ENCODE assay signal across 21 cellular contexts in genomic region chr1:70008658-70009057, GRCh38.
DNase-seq lines count a peak whose midpoint lies in the region; FAIRE-seq and TF ChIP-seq lines count a peak whose summit lies in the region.
"Had no signal": no experiment of that assay in that cellular context is flagged by ENCODE, and none has a peak within 500 bp of the region (broad histone marks: within the 10 kb centered on the region; RNA-seq: fewer than 3 reads in every experiment).

No MANE protein-coding gene starts in this region.

- H3K27ac ChIP-seq in H1 (ENCODE audit: low read depth, low read length): no peak overlapping the region
- H3K27ac ChIP-seq in neuronal stem cell (replicated peaks; ENCODE audit: low read length): no peak overlapping the region
- H3K27ac ChIP-seq: SK-N-MC had no signal

- H2AK5ac ChIP-seq in H1 (ENCODE audit: low read depth, low read length) (no peak overlapping the region), neuronal stem cell (ENCODE audit: low read depth, low read length) (no peak overlapping the region)

- H3K4me2 ChIP-seq in H1 (ENCODE audit: insufficient read depth in 1 of 2, low read depth in 2 of 2, low read length in 2 of 2): no peak overlapping the region
- no peak overlapping the region for H3K4me2 ChIP-seq in neuronal stem cell (ENCODE audit: insufficient read depth, low read length, poor library complexity, severe bottlenecking)

- H3K79me1 ChIP-seq in H1 (ENCODE audit: low read depth, low read length): no peaks in the 10 kb centered on the region
- H3K79me1 ChIP-seq in neuronal stem cell (ENCODE audit: low read depth, low read length): no peaks in the 10 kb centered on the region

- H4K20me1 ChIP-seq in H1 (replicated peaks in 1 of 2; ENCODE audit: control insufficient read depth in 1 of 2, insufficient read depth in 2 of 2, low read length in 2 of 2): no peaks in the 10 kb centered on the region

- no peak for TF ChIP-seq RAD21 in H1 (IDR thresholded peaks at IDR 0.05 in 1 of 2, conservative IDR thresholded peaks at IDR 0.05 in 1 of 2; ENCODE audit: low read depth in 2 of 2, low read length in 2 of 2)

- no peak for TF ChIP-seq CTCF in H1 (IDR thresholded peaks at IDR 0.05; ENCODE audit: control extremely low read depth in 1 of 3, insufficient read depth in 1 of 3, low read depth in 1 of 3, low read length in 3 of 3)

- H3K23me2 ChIP-seq in H1 (ENCODE audit: low read depth, low read length): no peaks in the 10 kb centered on the region

- no peak overlapping the region for H3K4me3 ChIP-seq in H1 (ENCODE audit: extremely low read depth in 1 of 4, insufficient read depth in 2 of 4, low read depth in 3 of 4, low read length in 4 of 4)
- no peak overlapping the region for H3K4me3 ChIP-seq in neuronal stem cell (ENCODE audit: low read length in 2 of 2)
- H3K4me3 ChIP-seq: GM12878, SK-N-MC had no signal

- H3K18ac ChIP-seq in H1 (ENCODE audit: extremely low read depth, low read length) (no peak overlapping the region), neuronal stem cell (ENCODE audit: low read length) (no peak overlapping the region)

- no peak for TF ChIP-seq EP300 in H1 (IDR thresholded peaks at IDR 0.05; ENCODE audit: borderline replicate concordance in 1 of 2, low read depth in 2 of 2, low read length in 2 of 2)

- H3K23ac ChIP-seq in H1 (ENCODE audit: insufficient read length) (no peak overlapping the region), neuronal stem cell (ENCODE audit: low read depth, low read length, poor library complexity) (no peak overlapping the region)

- H3K27me3 ChIP-seq in H1 (replicated peaks in 1 of 4; ENCODE audit: control insufficient read depth in 3 of 4, extremely low read depth in 1 of 4, insufficient read depth in 3 of 4, low read length in 3 of 4) (no peaks in the 10 kb centered on the region), neuronal stem cell (ENCODE audit: control insufficient read depth in 3 of 3, insufficient read depth in 3 of 3, low read depth in 1 of 3, low read length in 3 of 3) (no peaks in the 10 kb centered on the region)

- H3K4ac ChIP-seq in H1 (replicated peaks; ENCODE audit: insufficient read length, low read depth, low read length): no peak overlapping the region
- H3K4ac ChIP-seq in neuronal stem cell (ENCODE audit: low read length): no peak overlapping the region

- H2BK15ac ChIP-seq in H1 (ENCODE audit: low read length) (no peak overlapping the region), neuronal stem cell (ENCODE audit: low read length) (no peak overlapping the region)

- H4K5ac ChIP-seq in H1 (ENCODE audit: insufficient read length, low read depth, low read length): no peak overlapping the region

- TF ChIP-seq POLR2A in H1 (IDR thresholded peaks at IDR 0.05; ENCODE audit: control extremely low read depth in 1 of 2, low read depth in 2 of 2, low read length in 2 of 2): no peak

- DNase-seq in NCI-H82 (lab: John Stamatoyannopoulos, UW) (peak; percentile 9), NCI-H82 treated with DMSO at 0.1 percent for 48 hours (lab: John Stamatoyannopoulos, UW; ENCODE audit: unreplicated experiment) (no peak), HT1080 (ENCODE audit: low read depth) (peak; percentile 33), H1 (ENCODE audit: low read depth in 1 of 2, low spot score in 2 of 2) (no peak), neuronal stem cell (ENCODE audit: low spot score) (no peak), NCI-H2196 treated with DMSO at 0.1 percent for 48 hours (lab: John Stamatoyannopoulos, UW; ENCODE audit: unreplicated experiment) (no peak), MV-4-11 (lab: John Stamatoyannopoulos, UW) (no peak), NCI-H524 (lab: John Stamatoyannopoulos, UW) (no peak)
- DNase-seq: 8988T; Caco-2; CD4-positive, CD25-positive, alpha-beta regulatory T cell; KBM-7; NCI-H1417 treated with DMSO at 0.1 percent for 48 hours; NCI-H187 treated with DMSO at 0.1 percent for 48 hours; NCI-H226; NCI-H526; Right ventricle myocardium superior had no signal

- H3K9me3 ChIP-seq in H1 (ENCODE audit: insufficient read depth in 2 of 2, low read depth in 1 of 2, low read length in 1 of 2): no peaks in the 10 kb centered on the region
- no peaks in the 10 kb centered on the region for H3K9me3 ChIP-seq in neuronal stem cell (replicated peaks in 1 of 2; ENCODE audit: control insufficient read depth in 2 of 2, insufficient read depth in 1 of 2, low read depth in 1 of 2, low read length in 2 of 2)
- H3K9me3 ChIP-seq: Caco-2 had no signal

- H2AFZ ChIP-seq in H1 (ENCODE audit: low read length) (no peak overlapping the region), neuronal stem cell (ENCODE audit: low read length) (peak overlapping the region; percentile 57)

- H4K8ac ChIP-seq in H1 (ENCODE audit: extremely low read depth, insufficient read depth, low read length): no peak overlapping the region
- H4K8ac ChIP-seq in neuronal stem cell (ENCODE audit: low read depth, low read length): no peak overlapping the region

- H2BK12ac ChIP-seq in H1 (ENCODE audit: low read depth, low read length) (no peak overlapping the region), neuronal stem cell (ENCODE audit: low read length) (no peak overlapping the region)

- H3K14ac ChIP-seq in H1 (ENCODE audit: insufficient read length): no peak overlapping the region
- no peak overlapping the region for H3K14ac ChIP-seq in neuronal stem cell (ENCODE audit: low read length)

- no peak overlapping the region for H2BK20ac ChIP-seq in H1 (ENCODE audit: low read length)

- H3K4me1 ChIP-seq in H1 (replicated peaks in 1 of 4; ENCODE audit: control insufficient read depth in 3 of 4, insufficient read depth in 4 of 4, low read length in 3 of 4) (no peaks in the 10 kb centered on the region), neuronal stem cell (ENCODE audit: control insufficient read depth in 2 of 2, insufficient read depth in 1 of 2, low read depth in 1 of 2, low read length in 2 of 2) (no peaks in the 10 kb centered on the region)
- H3K4me1 ChIP-seq: Caco-2 had no signal

- H3K9ac ChIP-seq in H1 (replicated peaks in 1 of 4; ENCODE audit: extremely low read depth in 1 of 4, low read depth in 3 of 4, low read length in 3 of 4): no peak overlapping the region
- no peak overlapping the region for H3K9ac ChIP-seq in neuronal stem cell (ENCODE audit: low read depth, low read length, poor library complexity)

- POLR2A ChIA-PET in H1 (lab: Charles Lee; ENCODE audit: partially characterized antibody): no interaction called here

- FAIRE-seq in H1 (lab: Jason Lieb, UNC): peak; percentile 24
- FAIRE-seq: GM12878, H54, RCC 7860 had no signal

- H3K56ac ChIP-seq in H1 (replicated peaks; ENCODE audit: insufficient read length, low read depth, low read length): no peak overlapping the region

- H2BK5ac ChIP-seq in H1 (ENCODE audit: low read depth, low read length) (no peak overlapping the region), neuronal stem cell (ENCODE audit: low read length) (no peak overlapping the region)

- no peaks in the 10 kb centered on the region for H3K79me2 ChIP-seq in H1 (ENCODE audit: control insufficient read depth in 1 of 2, insufficient read depth in 2 of 2, low read length in 2 of 2)

- 88% methylated on average over 2 of the region's 2 CpGs; no CpG with 5 or more reads in 1 of the 2 experiments for WGBS in H1 (ENCODE audit: extremely low coverage in 1 of 2, insufficient coverage in 1 of 2, insufficient read length in 1 of 2, insufficient replicate concordance in 2 of 2, low coverage in 1 of 2, low lambda C conversion rate in 2 of 2, missing lambda C conversion rate in 1 of 2), 2 experiments
- WGBS in neuronal stem cell (ENCODE audit: extremely low coverage in 2 of 2, insufficient read length in 2 of 2, insufficient replicate concordance in 1 of 2), 2 donors: no CpG with 5 or more reads among the region's 2 CpGs

- H3K36me3 ChIP-seq in H1 (ENCODE audit: control insufficient read depth in 2 of 4, insufficient read depth in 4 of 4, low read length in 3 of 4): no peaks in the 10 kb centered on the region
- H3K36me3 ChIP-seq in neuronal stem cell (replicated peaks in 1 of 2; ENCODE audit: control insufficient read depth in 2 of 2, insufficient read depth in 2 of 2, low read length in 2 of 2): no peaks in the 10 kb centered on the region

- H4K91ac ChIP-seq in H1 (replicated peaks; ENCODE audit: insufficient read length, low read length): no peak overlapping the region
- H4K91ac ChIP-seq in neuronal stem cell (ENCODE audit: low read depth, low read length, poor library complexity): no peak overlapping the region

- CTCF ChIA-PET in H1 (lab: Charles Lee; ENCODE audit: partially characterized antibody): no interaction called here

- H2BK120ac ChIP-seq in H1 (replicated peaks; ENCODE audit: low read depth, low read length) (no peak overlapping the region), neuronal stem cell (ENCODE audit: low read depth, low read length) (no peak overlapping the region)

Comparison
In these comparisons a context has a peak if more than half of its experiments do, and no peak if none do; other contexts are left out.
1. DNase-seq: peak in NCI-H82 (single experiment) and HT1080 (single experiment); none in NCI-H82 treated with DMSO at 0.1 percent for 48 hours (single experiment), H1 (0 of 2), neuronal stem cell (single experiment), NCI-H2196 treated with DMSO at 0.1 percent for 48 hours (single experiment), MV-4-11 (single experiment) and NCI-H524 (0 of 2).